In genomic region chr22:46677323-46678002, GRCh38 we compare ENCODE assay signal across 19 cellular contexts. TPM values are rescaled to one million over a fixed set of nuclear protein-coding genes. Genes with fewer than 3 reads are reported as not detected.
DNase-seq lines count a peak whose midpoint lies in the region; ATAC-seq and TF ChIP-seq lines count a peak whose summit lies in the region.
"Had no signal": no experiment of that assay in that cellular context is flagged by ENCODE, and none has a peak within 500 bp of the region (broad histone marks: within the 10 kb centered on the region; RNA-seq: fewer than 3 reads in every experiment).

No MANE protein-coding gene starts in this region.

- ATAC-seq in activated T-cell treated with anti-CD3 and anti-CD28 coated beads, Interleukin-2, amount 50 U/mL, for 72 hours (replicated peaks in 1 of 2): no peak
- ATAC-seq: HepG2 had no signal

- peaks cover 2% of the 10 kb centered on the region for H3K79me1 ChIP-seq in neuronal stem cell (ENCODE audit: low read depth, low read length)

- TF ChIP-seq POLR2A in spleen (IDR thresholded peaks at IDR 0.05) (no peak), adrenal gland (IDR thresholded peaks at IDR 0.05) (no peak)

- peak overlapping the region; percentile 1 to 60 for H3K4me3 Mint-ChIP-seq in activated T-cell treated with anti-CD3 and anti-CD28 coated beads, Interleukin-2, amount 50 U/mL, for 72 hours
- H3K4me3 Mint-ChIP-seq in Calu3 (ENCODE audit: low read depth, unreplicated experiment): no peak overlapping the region
- H3K4me3 Mint-ChIP-seq in activated T-helper 2 cell treated with anti-CD3 and anti-CD28 coated beads, Interferon-gamma antibody, Interleukin-2, Interleukin-4, amounts not matched to agents 10 μg/mL and 5 μg/mL and 100 μg/mL, durations not matched to agents 14 hours and 24 hours and 36 hours (ENCODE audit: low read depth): peak overlapping the region; percentile 30

- H3K4me2 ChIP-seq in neuronal stem cell (ENCODE audit: insufficient read depth, low read length, poor library complexity, severe bottlenecking): no peak overlapping the region

- H2AFZ ChIP-seq in neuronal stem cell (ENCODE audit: low read length): no peak overlapping the region

- no peaks in the 10 kb centered on the region for H3K4me1 ChIP-seq in neuronal stem cell (ENCODE audit: control insufficient read depth in 2 of 2, insufficient read depth in 1 of 2, low read depth in 1 of 2, low read length in 2 of 2)
- peaks cover 10 to 44% (median 21%) of the 10 kb centered on the region in 6 donors for H3K4me1 ChIP-seq in spleen
- no peaks in the 10 kb centered on the region for H3K4me1 ChIP-seq in adrenal gland (replicated peaks in 1 of 2)
- H3K4me1 ChIP-seq: testis had no signal

- peaks cover 2 to 3% of the 10 kb centered on the region in 2 donors for H3K36me3 Mint-ChIP-seq in activated T-cell treated with anti-CD3 and anti-CD28 coated beads, Interleukin-2, amount 50 U/mL, for 72 hours (ENCODE audit: insufficient read depth in 2 of 2)
- H3K36me3 Mint-ChIP-seq in Calu3 (ENCODE audit: insufficient read depth, unreplicated experiment): peaks cover 29% of the 10 kb centered on the region
- H3K36me3 Mint-ChIP-seq in activated T-helper 2 cell treated with anti-CD3 and anti-CD28 coated beads, Interferon-gamma antibody, Interleukin-2, Interleukin-4, amounts not matched to agents 10 μg/mL and 5 μg/mL and 100 μg/mL, durations not matched to agents 14 hours and 24 hours and 36 hours (ENCODE audit: low read depth): peaks cover 30% of the 10 kb centered on the region

- intact Hi-C loops in Calu3 (cut with micrococcal nuclease; ENCODE audit: unreplicated experiment) (no loop called here), spleen (cut with DNase I; ENCODE audit: low total_unique reads) (no loop called here), adrenal gland (cut with DNase I) (no loop called here)
- intact Hi-C loops in activated T-helper 2 cell treated with anti-CD3 and anti-CD28 coated beads, Interferon-gamma antibody, Interleukin-2, Interleukin-4, amounts not matched to agents 10 μg/mL and 5 μg/mL and 100 μg/mL, durations not matched to agents 14 hours and 24 hours and 36 hours (cut with micrococcal nuclease): no loop called here

- no peak overlapping the region for H2BK15ac ChIP-seq in neuronal stem cell (ENCODE audit: low read length)

- no peak overlapping the region for H3K4ac ChIP-seq in neuronal stem cell (ENCODE audit: low read length)

- no peak for TF ChIP-seq CTCF in Calu3 (IDR thresholded peaks at IDR 0.05; ENCODE audit: unreplicated experiment)
- TF ChIP-seq CTCF in spleen (IDR thresholded peaks at IDR 0.05 in 8 of 11, conservative IDR thresholded peaks at IDR 0.05 in 3 of 11): no peak
- no peak for TF ChIP-seq CTCF in adrenal gland (IDR thresholded peaks at IDR 0.05)

- H2AK5ac ChIP-seq in neuronal stem cell (ENCODE audit: low read depth, low read length): no peak overlapping the region

- H2BK120ac ChIP-seq in neuronal stem cell (ENCODE audit: low read depth, low read length): no peak overlapping the region

- H3K4me3 ChIP-seq in neuronal stem cell (ENCODE audit: low read length in 2 of 2) (no peak overlapping the region), spleen (no peak overlapping the region), adrenal gland (no peak overlapping the region)
- H3K4me3 ChIP-seq: testis had no signal

- H3K9me3 ChIP-seq in neuronal stem cell (replicated peaks in 1 of 2; ENCODE audit: control insufficient read depth in 2 of 2, insufficient read depth in 1 of 2, low read depth in 1 of 2, low read length in 2 of 2): no peaks in the 10 kb centered on the region
- no peaks in the 10 kb centered on the region for H3K9me3 ChIP-seq in spleen
- no peaks in the 10 kb centered on the region for H3K9me3 ChIP-seq in adrenal gland (replicated peaks in 1 of 3)
- H3K9me3 ChIP-seq: testis had no signal

- DNase-seq in activated T-cell treated with anti-CD3 and anti-CD28 coated beads, Interleukin-2, amount 50 U/mL, for 72 hours: no peak
- no peak for DNase-seq in activated T-cell treated with anti-CD3 and anti-CD28 coated beads, Interleukin-2, amount 50 U/mL, for 48 hours
- DNase-seq in Calu3 (no peak), neuronal stem cell (ENCODE audit: low spot score) (no peak), spleen (no peak), CD1c-positive myeloid dendritic cell (ENCODE audit: extremely low spot score) (no peak), adrenal gland (no peak)
- no peak for DNase-seq in activated T-helper 2 cell treated with anti-CD3 and anti-CD28 coated beads, Interferon-gamma antibody, Interleukin-2, Interleukin-4, amounts not matched to agents 10 μg/mL and 5 μg/mL and 100 μg/mL, durations not matched to agents 14 hours and 24 hours and 36 hours (ENCODE audit: low spot score)
- DNase-seq: ACHN; activated CD4-positive, alpha-beta T cell treated with anti-CD3 and anti-CD28 coated beads for 4 hours; activated CD8-positive, alpha-beta memory T cell treated with anti-CD3 and anti-CD28 coated beads, Interleukin-2, amount 50 U/mL, for 48 hours; kidney glomerular epithelial cell; NCI-H1092 treated with DMSO at 0.1 percent for 48 hours; NCI-H187 treated with DMSO at 0.1 percent for 48 hours; NCI-H2227 treated with DMSO at 0.1 percent for 48 hours; nucleus accumbens; testis had no signal

- no peak overlapping the region for H3K23ac ChIP-seq in neuronal stem cell (ENCODE audit: low read depth, low read length, poor library complexity)

- BruUV-seq in Calu3 (replicated peaks; lab: Mats Ljungman, UMichigan): TSS peak; percentile 44

- H3K9ac ChIP-seq in neuronal stem cell (ENCODE audit: low read depth, low read length, poor library complexity): peak overlapping the region; percentile 60

- peaks cover 0 to 15% of the 10 kb centered on the region in 2 donors for H3K36me3 ChIP-seq in neuronal stem cell (replicated peaks in 1 of 2; ENCODE audit: control insufficient read depth in 2 of 2, insufficient read depth in 2 of 2, low read length in 2 of 2)
- peaks cover 0 to 73% (median 21%) of the 10 kb centered on the region in 6 donors for H3K36me3 ChIP-seq in spleen
- peaks cover 0 to 42% of the 10 kb centered on the region in 2 donors for H3K36me3 ChIP-seq in adrenal gland (replicated peaks in 1 of 2)

- no peak overlapping the region for H3K27ac ChIP-seq in neuronal stem cell (replicated peaks; ENCODE audit: low read length)
- H3K27ac ChIP-seq in spleen: no peak overlapping the region
- H3K27ac ChIP-seq in adrenal gland: no peak overlapping the region
- H3K27ac ChIP-seq: epithelial cell of prostate, testis had no signal

- H3K27ac Mint-ChIP-seq in activated T-cell treated with anti-CD3 and anti-CD28 coated beads, Interleukin-2, amount 50 U/mL, for 72 hours: peak overlapping the region; percentile 86
- no peak overlapping the region for H3K27ac Mint-ChIP-seq in Calu3 (ENCODE audit: unreplicated experiment)
- H3K27ac Mint-ChIP-seq in activated T-helper 2 cell treated with anti-CD3 and anti-CD28 coated beads, Interferon-gamma antibody, Interleukin-2, Interleukin-4, amounts not matched to agents 10 μg/mL and 5 μg/mL and 100 μg/mL, durations not matched to agents 14 hours and 24 hours and 36 hours: peak overlapping the region; percentile 60

- CTCF ChIA-PET in Calu3 (lab: Charles Lee): interaction anchor here (0.6 kb wide), 1 partner anchor 129 kb away, joined by 5 read pairs; no protein-coding TSS in a partner anchor

- peaks cover 32% of the 10 kb centered on the region for H3K4me1 Mint-ChIP-seq in activated T-cell treated with anti-CD3 and anti-CD28 coated beads, Interleukin-2, amount 50 U/mL, for 72 hours (ENCODE audit: low read depth)
- H3K4me1 Mint-ChIP-seq in Calu3 (ENCODE audit: low read depth, unreplicated experiment): no peaks in the 10 kb centered on the region
- H3K4me1 Mint-ChIP-seq in activated T-helper 2 cell treated with anti-CD3 and anti-CD28 coated beads, Interferon-gamma antibody, Interleukin-2, Interleukin-4, amounts not matched to agents 10 μg/mL and 5 μg/mL and 100 μg/mL, durations not matched to agents 14 hours and 24 hours and 36 hours (ENCODE audit: low read depth): peaks cover 16% of the 10 kb centered on the region

- no peak overlapping the region for H3K14ac ChIP-seq in neuronal stem cell (ENCODE audit: low read length)

- WGBS in neuronal stem cell (ENCODE audit: extremely low coverage in 2 of 2, insufficient read length in 2 of 2, insufficient replicate concordance in 1 of 2), 2 donors: no CpG with 5 or more reads among the region's 28 CpGs
- WGBS in spleen, 5 donors: 83 to 94% (median 90%) methylated on average over 11 to 28 of the region's 28 CpGs
- WGBS in adrenal gland, 4 donors: 83 to 96% (median 93%) methylated on average over 15 to 28 of the region's 28 CpGs

- no peak overlapping the region for H4K91ac ChIP-seq in neuronal stem cell (ENCODE audit: low read depth, low read length, poor library complexity)

- no peaks in the 10 kb centered on the region for H3K27me3 Mint-ChIP-seq in activated T-cell treated with anti-CD3 and anti-CD28 coated beads, Interleukin-2, amount 50 U/mL, for 72 hours (ENCODE audit: low read depth)
- H3K27me3 Mint-ChIP-seq in Calu3 (ENCODE audit: unreplicated experiment): no peaks in the 10 kb centered on the region
- H3K27me3 Mint-ChIP-seq in activated T-helper 2 cell treated with anti-CD3 and anti-CD28 coated beads, Interferon-gamma antibody, Interleukin-2, Interleukin-4, amounts not matched to agents 10 μg/mL and 5 μg/mL and 100 μg/mL, durations not matched to agents 14 hours and 24 hours and 36 hours (ENCODE audit: low read depth): no peaks in the 10 kb centered on the region

- no peaks in the 10 kb centered on the region for H3K9me3 Mint-ChIP-seq in activated T-cell treated with anti-CD3 and anti-CD28 coated beads, Interleukin-2, amount 50 U/mL, for 72 hours
- no peaks in the 10 kb centered on the region for H3K9me3 Mint-ChIP-seq in Calu3 (ENCODE audit: low read depth, unreplicated experiment)
- H3K9me3 Mint-ChIP-seq in activated T-helper 2 cell treated with anti-CD3 and anti-CD28 coated beads, Interferon-gamma antibody, Interleukin-2, Interleukin-4, amounts not matched to agents 10 μg/mL and 5 μg/mL and 100 μg/mL, durations not matched to agents 14 hours and 24 hours and 36 hours: no peaks in the 10 kb centered on the region

- H3K27me3 ChIP-seq in neuronal stem cell (ENCODE audit: control insufficient read depth in 3 of 3, insufficient read depth in 3 of 3, low read depth in 1 of 3, low read length in 3 of 3) (no peaks in the 10 kb centered on the region), spleen (replicated peaks in 1 of 7) (no peaks in the 10 kb centered on the region), adrenal gland (no peaks in the 10 kb centered on the region)
- H3K27me3 ChIP-seq: testis had no signal

- peak overlapping the region; percentile 17 for H3K18ac ChIP-seq in neuronal stem cell (ENCODE audit: low read length)

- H4K8ac ChIP-seq in neuronal stem cell (ENCODE audit: low read depth, low read length): no peak overlapping the region

- H2BK12ac ChIP-seq in neuronal stem cell (ENCODE audit: low read length): no peak overlapping the region

- H2BK5ac ChIP-seq in neuronal stem cell (ENCODE audit: low read length): peak overlapping the region; percentile 19

RNA-seq across cellular contexts. Expression of gene GRAMD4, which starts 57.3 kb away (rescaled TPM):
- total RNA-seq in activated T-cell treated with anti-CD3 and anti-CD28 coated beads, Interleukin-2, amount 50 U/mL, for 72 hours: 10 to 100 TPM; 42.8 to 53.5 TPM
- total RNA-seq in Calu3 (2022) (61.2 and 63.4 TPM in 2 replicates), spleen (10 to 100 TPM; 20.8 to 46.1 (median 33.1) TPM), adrenal gland (100 to 1,000 TPM in 3 of 8 donors, 10 to 100 TPM in 5; 38.8 to 241 (median 80.6) TPM)
- 90.8 and 91.6 TPM in 2 replicates for total RNA-seq in activated T-helper 2 cell treated with anti-CD3 and anti-CD28 coated beads, Interferon-gamma antibody, Interleukin-2, Interleukin-4, amounts not matched to agents 10 μg/mL and 5 μg/mL and 100 μg/mL, durations not matched to agents 14 hours and 24 hours and 36 hours
- 13.1 TPM for polyA plus RNA-seq in neuronal stem cell (2013, experiment 1 of 2)
- polyA plus RNA-seq in neuronal stem cell (2013, experiment 2 of 2): 11.3 TPM
- polyA plus RNA-seq in spleen (10 to 100 TPM; 16.0 to 26.3 (median 21.5) TPM), adrenal gland (10 to 100 TPM; 18.4 to 93.7 (median 39.0) TPM)
